28 cellular contexts compared by ENCODE assay signal in the genomic region with DNA sequence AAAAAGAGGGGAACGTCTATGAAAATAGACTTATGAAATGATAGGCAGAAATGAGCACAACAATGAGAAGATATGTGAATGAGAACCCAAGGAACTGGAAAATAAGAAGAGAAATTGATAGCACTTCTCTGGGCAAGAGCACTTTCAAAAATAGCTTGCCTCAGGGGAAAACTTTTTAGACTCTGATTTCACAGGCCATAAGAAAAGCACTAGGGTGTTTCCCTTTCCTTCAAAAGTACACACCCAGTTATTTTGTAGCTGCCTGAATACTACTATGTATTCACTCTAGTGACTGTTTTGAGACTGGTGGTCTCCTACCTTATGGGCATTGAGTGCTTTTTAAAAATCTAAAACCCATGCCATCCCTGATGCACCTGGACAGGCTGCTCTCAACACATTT.
"Had no signal": no experiment of that assay in that cellular context is flagged by ENCODE, and none has a peak within 500 bp of the region (broad histone marks: within the 10 kb centered on the region; RNA-seq: fewer than 3 reads in every experiment).

No MANE protein-coding gene starts in this region.

- H3K27ac Mint-ChIP-seq: activated CD4-positive, alpha-beta memory T cell treated with anti-CD3 and anti-CD28 coated beads, Interleukin-2, amount 10 ng/mL, durations not matched to agents 7 days and 5 days; activated CD4-positive, alpha-beta T cell treated with anti-CD3 and anti-CD28 coated beads, Interleukin-2, amount 10 ng/mL, durations not matched to agents 7 days and 5 days; activated naive CD4-positive, alpha-beta T cell treated with anti-CD3 and anti-CD28 coated beads, Interleukin-2, amount 10 ng/mL, durations not matched to agents 7 days and 5 days; activated naive CD8-positive, alpha-beta T cell treated with anti-CD3 and anti-CD28 coated beads, Interleukin-2, amount 10 ng/mL, durations not matched to agents 7 days and 5 days; activated T-cell treated with anti-CD3 and anti-CD28 coated beads, Interleukin-2, amount 50 U/mL, for 24 hours; nephron; progenitor cell of endocrine pancreas; stimulated activated effector memory CD8-positive, alpha-beta T cell treated with anti-CD3 and anti-CD28 coated beads, Interleukin-12 subunit alpha, Interleukin-12 subunit beta, amount 100 ng/mL, for 72 hours; WTC11 had no signal

- DNase-seq: activated CD4-positive, alpha-beta memory T cell treated with anti-CD3 and anti-CD28 coated beads, Interleukin-2, amount 10 ng/mL, durations not matched to agents 7 days and 5 days; activated CD4-positive, alpha-beta T cell treated with anti-CD3 and anti-CD28 coated beads for 1 hour; activated CD4-positive, alpha-beta T cell treated with anti-CD3 and anti-CD28 coated beads, Interleukin-2, amount 10 ng/mL, durations not matched to agents 7 days and 5 days; activated CD8-positive, alpha-beta memory T cell treated with anti-CD3 and anti-CD28 coated beads, Interleukin-2, amount 50 U/mL, for 48 hours; activated gamma-delta T cell; activated naive CD4-positive, alpha-beta T cell treated with anti-CD3 and anti-CD28 coated beads, Interleukin-2, amount 10 ng/mL, durations not matched to agents 7 days and 5 days; activated naive CD8-positive, alpha-beta T cell treated with anti-CD3 and anti-CD28 coated beads, Interleukin-2, amount 10 ng/mL, durations not matched to agents 7 days and 5 days; activated T-cell treated with anti-CD3 and anti-CD28 coated beads, Interleukin-2, amount 50 U/mL, for 24 hours; amniotic stem cell; central memory CD4-positive, alpha-beta T cell; dermis blood vessel endothelial cell; effector CD4-positive, alpha-beta T cell; foreskin melanocyte; kidney glomerular epithelial cell; left ventricle myocardium inferior; ovary; retina; sigmoid colon; small intestine; stimulated activated CD4-positive, alpha-beta T cell treated with anti-CD3 and anti-CD28 coated beads, Interleukin-4, amount 100 ng/mL, for 24 hours; T-helper 2 cell; transverse colon had no signal

- H3K36me3 ChIP-seq: esophagus muscularis mucosa, left ventricle myocardium inferior, neutrophil, ovary, sigmoid colon, transverse colon had no signal

- H3K4me3 Mint-ChIP-seq: activated CD4-positive, alpha-beta memory T cell treated with anti-CD3 and anti-CD28 coated beads, Interleukin-2, amount 10 ng/mL, durations not matched to agents 7 days and 5 days; activated CD4-positive, alpha-beta T cell treated with anti-CD3 and anti-CD28 coated beads, Interleukin-2, amount 10 ng/mL, durations not matched to agents 7 days and 5 days; activated naive CD4-positive, alpha-beta T cell treated with anti-CD3 and anti-CD28 coated beads, Interleukin-2, amount 10 ng/mL, durations not matched to agents 7 days and 5 days; activated naive CD8-positive, alpha-beta T cell treated with anti-CD3 and anti-CD28 coated beads, Interleukin-2, amount 10 ng/mL, durations not matched to agents 7 days and 5 days; activated T-cell treated with anti-CD3 and anti-CD28 coated beads, Interleukin-2, amount 50 U/mL, for 24 hours; nephron; stimulated activated effector memory CD8-positive, alpha-beta T cell treated with anti-CD3 and anti-CD28 coated beads, Interleukin-12 subunit alpha, Interleukin-12 subunit beta, amount 100 ng/mL, for 72 hours; WTC11 had no signal

- H3K27ac ChIP-seq: esophagus muscularis mucosa, left ventricle myocardium inferior, neutrophil, ovary, sigmoid colon, transverse colon had no signal

- H3K4me1 Mint-ChIP-seq: activated CD4-positive, alpha-beta memory T cell treated with anti-CD3 and anti-CD28 coated beads, Interleukin-2, amount 10 ng/mL, durations not matched to agents 7 days and 5 days; activated CD4-positive, alpha-beta T cell treated with anti-CD3 and anti-CD28 coated beads, Interleukin-2, amount 10 ng/mL, durations not matched to agents 7 days and 5 days; activated naive CD4-positive, alpha-beta T cell treated with anti-CD3 and anti-CD28 coated beads, Interleukin-2, amount 10 ng/mL, durations not matched to agents 7 days and 5 days; activated naive CD8-positive, alpha-beta T cell treated with anti-CD3 and anti-CD28 coated beads, Interleukin-2, amount 10 ng/mL, durations not matched to agents 7 days and 5 days; stimulated activated effector memory CD8-positive, alpha-beta T cell treated with anti-CD3 and anti-CD28 coated beads, Interleukin-12 subunit alpha, Interleukin-12 subunit beta, amount 100 ng/mL, for 72 hours; WTC11 had no signal

- ATAC-seq: stimulated activated effector memory CD8-positive, alpha-beta T cell treated with anti-CD3 and anti-CD28 coated beads, Interleukin-12 subunit alpha, Interleukin-12 subunit beta, amount 100 ng/mL, for 72 hours; WTC11 had no signal

- H3K4me3 ChIP-seq: esophagus muscularis mucosa, left ventricle myocardium inferior, ovary, sigmoid colon, transverse colon had no signal

- H3K9me3 Mint-ChIP-seq: activated CD4-positive, alpha-beta memory T cell treated with anti-CD3 and anti-CD28 coated beads, Interleukin-2, amount 10 ng/mL, durations not matched to agents 7 days and 5 days; activated CD4-positive, alpha-beta T cell treated with anti-CD3 and anti-CD28 coated beads, Interleukin-2, amount 10 ng/mL, durations not matched to agents 7 days and 5 days; activated naive CD8-positive, alpha-beta T cell treated with anti-CD3 and anti-CD28 coated beads, Interleukin-2, amount 10 ng/mL, durations not matched to agents 7 days and 5 days had no signal

- H3K36me3 Mint-ChIP-seq: activated naive CD4-positive, alpha-beta T cell treated with anti-CD3 and anti-CD28 coated beads, Interleukin-2, amount 10 ng/mL, durations not matched to agents 7 days and 5 days; activated naive CD8-positive, alpha-beta T cell treated with anti-CD3 and anti-CD28 coated beads, Interleukin-2, amount 10 ng/mL, durations not matched to agents 7 days and 5 days; stimulated activated effector memory CD8-positive, alpha-beta T cell treated with anti-CD3 and anti-CD28 coated beads, Interleukin-12 subunit alpha, Interleukin-12 subunit beta, amount 100 ng/mL, for 72 hours; WTC11 had no signal

- H3K27me3 ChIP-seq: esophagus muscularis mucosa, neutrophil, ovary, sigmoid colon, transverse colon had no signal

- H3K9me3 ChIP-seq: esophagus muscularis mucosa, left ventricle myocardium inferior, neutrophil, ovary, sigmoid colon, transverse colon had no signal

- H3K4me1 ChIP-seq: sigmoid colon, transverse colon had no signal

- H3K27me3 Mint-ChIP-seq: activated CD4-positive, alpha-beta memory T cell treated with anti-CD3 and anti-CD28 coated beads, Interleukin-2, amount 10 ng/mL, durations not matched to agents 7 days and 5 days; activated CD4-positive, alpha-beta T cell treated with anti-CD3 and anti-CD28 coated beads, Interleukin-2, amount 10 ng/mL, durations not matched to agents 7 days and 5 days; activated naive CD4-positive, alpha-beta T cell treated with anti-CD3 and anti-CD28 coated beads, Interleukin-2, amount 10 ng/mL, durations not matched to agents 7 days and 5 days; activated naive CD8-positive, alpha-beta T cell treated with anti-CD3 and anti-CD28 coated beads, Interleukin-2, amount 10 ng/mL, durations not matched to agents 7 days and 5 days; activated T-cell treated with anti-CD3 and anti-CD28 coated beads, Interleukin-2, amount 50 U/mL, for 24 hours had no signal
